Comparison of ENCODE assay signal across 1 cellular context in the genomic region with DNA sequence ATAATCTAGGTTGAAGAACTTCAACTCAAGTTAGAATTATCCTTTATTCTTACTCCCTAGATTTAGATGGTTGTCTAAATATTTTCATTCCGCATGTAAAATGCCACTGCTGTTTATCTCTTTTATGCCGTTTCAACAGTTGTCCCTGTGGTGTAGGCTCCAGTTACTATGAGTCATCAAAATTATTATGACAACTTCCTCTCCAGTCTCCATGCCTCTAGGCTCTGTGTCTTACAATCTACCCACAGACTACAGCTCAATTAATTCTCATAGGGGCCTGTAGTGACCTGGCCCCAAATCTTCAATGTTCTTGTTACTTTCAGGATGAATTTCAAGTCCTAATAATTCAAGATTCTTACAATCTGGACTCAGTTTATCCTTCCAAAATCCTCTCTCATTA.
TF ChIP-seq lines count a peak whose summit lies in the region.

No MANE protein-coding gene starts in this region.

TF ChIP-seq in endothelial cell of umbilical vein, 7 proteins besides CTCF, POLR2A, EP300 and RAD21 (continued from another document):
- no peak for TF ChIP-seq EZH2 (IDR thresholded peaks at IDR 0.05; ENCODE audit: borderline replicate concordance, low read depth, low read length, severe bottlenecking)
TF ChIP-seq in endothelial cell of umbilical vein: peak in this region for 1.
